8 cellular contexts compared by ENCODE assay signal in the genomic region with DNA sequence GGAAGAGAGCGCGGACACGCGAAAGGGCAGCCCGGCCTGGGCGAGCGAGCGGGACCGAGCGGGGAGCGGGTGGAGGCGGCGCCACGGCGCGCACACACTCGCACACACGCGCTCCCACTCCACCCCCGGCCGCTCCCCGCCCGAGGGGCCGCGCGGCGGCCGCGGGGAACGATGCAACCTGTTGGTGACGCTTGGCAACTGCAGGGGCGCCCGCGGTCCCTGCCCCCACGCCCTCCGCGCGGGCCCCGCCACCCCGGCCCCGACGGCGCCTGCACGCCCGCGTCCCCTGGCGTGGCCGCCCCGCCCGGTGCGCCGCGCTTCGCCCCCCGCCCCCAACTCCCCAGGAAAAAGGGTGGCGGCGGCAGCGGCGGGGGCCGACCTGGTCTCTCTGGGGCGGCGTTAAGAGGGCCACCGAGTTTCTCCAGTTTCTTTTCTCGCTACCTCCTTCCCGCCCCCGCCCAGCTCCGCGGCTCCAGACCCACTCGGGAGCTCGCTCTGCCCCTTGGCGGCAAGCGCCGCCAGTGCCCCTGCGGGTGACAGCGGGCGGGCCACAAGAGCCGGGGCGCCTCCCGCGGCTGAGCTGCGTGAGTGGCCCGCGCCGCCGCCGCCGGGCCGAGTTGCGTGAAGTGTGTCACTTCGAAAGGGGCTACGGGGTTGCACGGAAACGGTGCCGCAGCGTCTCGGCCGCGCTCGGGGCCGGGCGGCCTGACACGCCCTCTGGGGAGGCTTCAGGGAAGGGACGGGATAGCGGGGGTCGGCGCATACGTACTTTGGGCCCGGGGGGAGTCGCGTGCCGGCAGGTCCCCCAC. TPM values are rescaled to one million over a fixed set of nuclear protein-coding genes. Genes with fewer than 3 reads are reported as not detected.
DNase-seq lines count a peak whose midpoint lies in the region; ATAC-seq and TF ChIP-seq lines count a peak whose summit lies in the region.

A gene (minus strand): TSS at position 80 of the 809 bp plus-strand sequence. CDS start 2,847 bp downstream, outside the sequence.

- CTCF ChIA-PET in mammary epithelial cell (lab: Charles Lee; ENCODE audit: low non-redundant PET): interaction anchor here (0.7 to 1.0 kb wide), 4 partner anchors 104 to 574 kb away, joined by 3 to 40 read pairs (median 6); no protein-coding TSS in a partner anchor

- 0% methylated on average over 2 of the region's 111 CpGs for WGBS in mammary epithelial cell (ENCODE audit: low coverage, missing lambda C conversion rate)
- WGBS in spleen, 5 donors: 1 to 2% (median 1%) methylated on average over 47 to 111 of the region's 111 CpGs

- H3K9me3 Mint-ChIP-seq in immature natural killer cell: no peaks in the 10 kb centered on the region

- H3K4me1 Mint-ChIP-seq in immature natural killer cell: peaks cover 46 to 58% of the 10 kb centered on the region in 2 donors

- H3K9ac ChIP-seq in mammary epithelial cell (ENCODE audit: insufficient read depth, low read length): peak within 1 kb of the TSS; percentile 94

- intact Hi-C loops in mammary epithelial cell (cut with micrococcal nuclease) (loop anchor here (1.0 to 5.0 kb wide), 12 partner anchors 103 to 778 kb away; no protein-coding TSS in a partner anchor), spleen (cut with DNase I; ENCODE audit: low total_unique reads) (loop anchor here (10.0 kb wide), 2 partner anchors 421 to 479 kb away; no protein-coding TSS in a partner anchor)

- peak within 1 kb of the TSS; percentile 91 for H3K4me3 ChIP-seq in WERI-Rb-1 (ENCODE audit: low read depth, low read length)
- H3K4me3 ChIP-seq in mammary epithelial cell (replicated peaks in 1 of 3; ENCODE audit: insufficient read depth in 1 of 3, low read depth in 2 of 3, low read length in 3 of 3): peak within 1 kb of the TSS; percentile 78 to 94 (median 83)
- peak within 1 kb of the TSS; percentile 70 to 89 (median 86) for H3K4me3 ChIP-seq in spleen

- H3K4me1 ChIP-seq in mammary epithelial cell (ENCODE audit: insufficient read depth, low read length) (peaks cover 11% of the 10 kb centered on the region), spleen (peaks cover 24 to 41% (median 34%) of the 10 kb centered on the region in 6 donors)

- H4K20me1 ChIP-seq in mammary epithelial cell (ENCODE audit: insufficient read depth, low read length): no peaks in the 10 kb centered on the region

- peak within 1 kb of the TSS; percentile 100 for H2AFZ ChIP-seq in mammary epithelial cell (ENCODE audit: low read depth, low read length)

- H3K9me3 ChIP-seq in WERI-Rb-1 (ENCODE audit: severe bottlenecking) (no peaks in the 10 kb centered on the region), mammary epithelial cell (replicated peaks; ENCODE audit: insufficient read depth, low read length) (no peaks in the 10 kb centered on the region), spleen (no peaks in the 10 kb centered on the region)

- peak within 1 kb of the TSS; percentile 95 to 98 (median 97) for H3K4me3 Mint-ChIP-seq in immature natural killer cell

- H3K27ac Mint-ChIP-seq in immature natural killer cell: peak within 1 kb of the TSS; percentile 98 to 100 (median 98)

- H3K27me3 ChIP-seq in WERI-Rb-1 (ENCODE audit: insufficient read depth, low read depth, severe bottlenecking): no peaks in the 10 kb centered on the region
- H3K27me3 ChIP-seq in mammary epithelial cell (ENCODE audit: insufficient read depth, low read length): no peaks in the 10 kb centered on the region
- H3K27me3 ChIP-seq in spleen (replicated peaks in 1 of 7): no peaks in the 10 kb centered on the region

- TF ChIP-seq POLR2A in spleen (IDR thresholded peaks at IDR 0.05): no peak

- H3K79me2 ChIP-seq in mammary epithelial cell (ENCODE audit: insufficient read depth, low read length): peaks cover 48% of the 10 kb centered on the region

- peak; percentile 37 to 52 for DNase-seq in NCI-H2081 (lab: John Stamatoyannopoulos, UW)
- DNase-seq in NCI-H2081 treated with DMSO at 0.1 percent for 48 hours (lab: John Stamatoyannopoulos, UW): no peak
- peak; percentile 19 to 41 for DNase-seq in NCI-H1930 (lab: John Stamatoyannopoulos, UW)
- peak; percentile 72 for DNase-seq in WERI-Rb-1
- DNase-seq in mammary epithelial cell: peak; percentile 83
- peak; percentile 88 to 92 (median 91) for DNase-seq in immature natural killer cell
- peak; percentile 99 for DNase-seq in spleen

- peak within 1 kb of the TSS; percentile 100 for H3K4me2 ChIP-seq in mammary epithelial cell (ENCODE audit: insufficient read depth, low read depth, low read length)

- no peaks in the 10 kb centered on the region; the same call in none of the 2 replicates for H3K36me3 ChIP-seq in WERI-Rb-1
- H3K36me3 ChIP-seq in mammary epithelial cell (ENCODE audit: insufficient read depth, low read length): peaks cover 2% of the 10 kb centered on the region
- H3K36me3 ChIP-seq in spleen: peaks cover 0 to 14% (median 0%) of the 10 kb centered on the region in 6 donors

- dilution Hi-C loops in mammary epithelial cell (cut with HindIII; ENCODE audit: low sequenced_read_pairs): no loop called here

- peaks cover 14 to 32% (median 20%) of the 10 kb centered on the region in 3 donors for H3K27me3 Mint-ChIP-seq in immature natural killer cell (ENCODE audit: low read depth in 3 of 3)

- H3K36me3 Mint-ChIP-seq in immature natural killer cell: peaks cover 15 to 20% (median 19%) of the 10 kb centered on the region in 3 donors

- no TSS peak for BruUV-seq in mammary epithelial cell (replicated peaks; lab: Mats Ljungman, UMichigan)

- peak; percentile 60 for ATAC-seq in HG02763 (IDR thresholded peaks at IDR 0.05; ENCODE audit: unreplicated experiment)

- H3K27ac ChIP-seq in WERI-Rb-1 (peak within 1 kb of the TSS; percentile 53), mammary epithelial cell (ENCODE audit: insufficient read depth, low read depth, low read length) (peak within 1 kb of the TSS; percentile 97), spleen (peak within 1 kb of the TSS; percentile 98 to 100 (median 100))

- TF ChIP-seq CTCF in WERI-Rb-1 (IDR thresholded peaks at IDR 0.05; ENCODE audit: low read depth, low read length) (peak; percentile 64), mammary epithelial cell (conservative IDR thresholded peaks at IDR 0.05 in 1 of 2, IDR thresholded peaks at IDR 0.05 in 1 of 2; ENCODE audit: extremely low read depth in 1 of 2, insufficient read depth in 1 of 2, low read depth in 1 of 2, low read length in 2 of 2) (peak; percentile 10 to 42), spleen (IDR thresholded peaks at IDR 0.05 in 8 of 11, conservative IDR thresholded peaks at IDR 0.05 in 3 of 11) (peak; percentile 12 to 86 (median 72))

- in situ Hi-C loops in mammary epithelial cell (cut with MboI; ENCODE audit: low sequenced_read_pairs in 2 of 2): loop anchor here in 1 of 2 donors (10.0 to 25.0 kb wide), 2 partner anchors 421 to 733 kb away; no protein-coding TSS in a partner anchor

RNA-seq across cellular contexts. Expression of the gene that starts here (rescaled TPM):
- total RNA-seq in mammary epithelial cell (10 to 100 TPM; 62.8 to 64.4 TPM), spleen (10 to 100 TPM; 58.4 to 97.8 (median 85.0) TPM)
- polyA plus RNA-seq in mammary epithelial cell (27.0 TPM), immature natural killer cell (100 to 1,000 TPM in 1 of 3 donors, 10 to 100 TPM in 2; 87.3 to 142 (median 92.6) TPM), spleen (10 to 100 TPM; 18.2 to 23.2 (median 20.6) TPM)
- polyA minus RNA-seq in mammary epithelial cell: 97.8 TPM
